ENCODE assay signal across 16 cellular contexts in genomic region chr10:128189176-128189575, GRCh38.
A peak's percentile ranks its signal among the peaks of the same experiment; 100 is the strongest.
DNase-seq lines count a peak whose midpoint lies in the region; ATAC-seq and TF ChIP-seq lines count a peak whose summit lies in the region.
"Had no signal": no experiment of that assay in that cellular context is flagged by ENCODE, and none has a peak within 500 bp of the region (broad histone marks: within the 10 kb centered on the region; RNA-seq: fewer than 3 reads in every experiment).

No MANE protein-coding gene starts in this region.

- no peak for TF ChIP-seq EP300 in esophagus muscularis mucosa (IDR thresholded peaks at IDR 0.05)

- no peak for TF ChIP-seq POLR2A in esophagus muscularis mucosa (IDR thresholded peaks at IDR 0.05; ENCODE audit: low read depth)

- intact Hi-C loops in esophagus muscularis mucosa (cut with DNase I): no loop called here
- intact Hi-C loops in left lung (cut with DNase I): no loop called here

- no peak for TF ChIP-seq CTCF in DND-41 (IDR thresholded peaks at IDR 0.05; ENCODE audit: borderline replicate concordance, extremely low read depth, low read length, poor library complexity, severe bottlenecking)
- TF ChIP-seq CTCF in esophagus muscularis mucosa (IDR thresholded peaks at IDR 0.05): no peak
- no peak for TF ChIP-seq CTCF in left lung (IDR thresholded peaks at IDR 0.05)

- peaks cover 40% of the 10 kb centered on the region for H3K79me2 ChIP-seq in DND-41 (ENCODE audit: insufficient read depth, low read length)

- DNase-seq in DND-41 (no peak), esophagus muscularis mucosa (ENCODE audit: extremely low spot score) (peak; percentile 70), left lung (no peak), mesenteric fat pad (ENCODE audit: low spot score) (no peak)
- DNase-seq: ACHN; BE2C; Calu3; CD4-positive, alpha-beta memory T cell; DMS53; GM23248; HFFc6; IMR-90 had no signal

- no peaks in the 10 kb centered on the region for H3K27me3 ChIP-seq in BLaER1 treated with 17β-estradiol and CSF1 and Interleukin-3, amounts not matched to agents 10 nM and 100 nM
- H3K27me3 ChIP-seq in DND-41 (ENCODE audit: insufficient read depth, low read length, poor library complexity) (no peaks in the 10 kb centered on the region), esophagus muscularis mucosa (peaks cover 0 to 34% (median 0%) of the 10 kb centered on the region in 4 donors), left lung (peaks cover 0 to 15% of the 10 kb centered on the region in 2 donors)
- H3K27me3 ChIP-seq: BE2C had no signal

- peak overlapping the region in 9 of 11 experiments; percentile 80 to 94 (median 91); a peak in 19 of 22 replicates for H3K4me2 ChIP-seq in BLaER1 treated with 17β-estradiol and CSF1 and Interleukin-3, amounts not matched to agents 10 nM and 100 nM
- H3K4me2 ChIP-seq in DND-41 (ENCODE audit: insufficient read depth, low read length): no peak overlapping the region

- no peak overlapping the region for H2AFZ ChIP-seq in DND-41 (ENCODE audit: low read depth, low read length)
- H2AFZ ChIP-seq: GM23248 had no signal

- H3K27ac ChIP-seq in BLaER1 treated with 17β-estradiol and CSF1 and Interleukin-3, amounts not matched to agents 10 nM and 100 nM: peak overlapping the region in 8 of 11 experiments; percentile 23 to 96 (median 84); a peak in 15 of 22 replicates
- H3K27ac ChIP-seq in DND-41 (ENCODE audit: low read length) (peak overlapping the region; percentile 84; the same call in 1 of the 2 replicates), esophagus muscularis mucosa (replicated peaks in 1 of 4) (no peak overlapping the region), left lung (no peak overlapping the region)
- H3K27ac ChIP-seq: GM23248 had no signal

- peak overlapping the region in 2 of 10 experiments; percentile 41 to 49; a peak in 1 of 20 replicates for H3K4me3 ChIP-seq in BLaER1 treated with 17β-estradiol and CSF1 and Interleukin-3, amounts not matched to agents 10 nM and 100 nM
- H3K4me3 ChIP-seq in DND-41 (ENCODE audit: low read depth in 1 of 2, low read length in 2 of 2): no peak overlapping the region
- H3K4me3 ChIP-seq in esophagus muscularis mucosa: no peak overlapping the region
- H3K4me3 ChIP-seq in left lung: no peak overlapping the region
- H3K4me3 ChIP-seq: GM23248, K562 had no signal

- 89% methylated on average over 4 of the region's 4 CpGs for WGBS in esophagus muscularis mucosa

- peaks cover 25 to 96% (median 89%) of the 10 kb centered on the region in 10 experiments for H3K4me1 ChIP-seq in BLaER1 treated with 17β-estradiol and CSF1 and Interleukin-3, amounts not matched to agents 10 nM and 100 nM
- H3K4me1 ChIP-seq in DND-41 (ENCODE audit: insufficient read depth, low read length) (peaks cover 51% of the 10 kb centered on the region), esophagus muscularis mucosa (no peaks in the 10 kb centered on the region), left lung (no peaks in the 10 kb centered on the region)
- H3K4me1 ChIP-seq: BE2C had no signal

- no peak for ATAC-seq in DND-41 (ENCODE audit: insufficient read depth, low read depth)
- no peak for ATAC-seq in left lung
- no peak for ATAC-seq in GM19455 (IDR thresholded peaks at IDR 0.05; ENCODE audit: unreplicated experiment)
- ATAC-seq: HCT116, K562 had no signal

- no peaks in the 10 kb centered on the region for H4K20me1 ChIP-seq in BLaER1 treated with 17β-estradiol and CSF1 and Interleukin-3, amounts not matched to agents 10 nM and 100 nM
- no peaks in the 10 kb centered on the region for H4K20me1 ChIP-seq in DND-41 (ENCODE audit: insufficient read depth, low read length)

- H3K36me3 ChIP-seq in BLaER1 treated with 17β-estradiol and CSF1 and Interleukin-3, amounts not matched to agents 10 nM and 100 nM: peaks cover 0 to 57% (median 23%) of the 10 kb centered on the region in 11 experiments; a peak in 15 of 22 replicates
- H3K36me3 ChIP-seq in DND-41 (ENCODE audit: insufficient read depth, low read length) (no peaks in the 10 kb centered on the region), esophagus muscularis mucosa (no peaks in the 10 kb centered on the region), left lung (no peaks in the 10 kb centered on the region)
- H3K36me3 ChIP-seq: BE2C had no signal

- H3K9me3 ChIP-seq in BLaER1 treated with 17β-estradiol and CSF1 and Interleukin-3, amounts not matched to agents 10 nM and 100 nM (replicated peaks in 1 of 11): peaks cover 6 to 30% (median 23%) of the 10 kb centered on the region in 11 experiments
- H3K9me3 ChIP-seq in DND-41 (ENCODE audit: insufficient read depth, low read length, severe bottlenecking) (no peaks in the 10 kb centered on the region), esophagus muscularis mucosa (no peaks in the 10 kb centered on the region), left lung (no peaks in the 10 kb centered on the region)
- H3K9me3 ChIP-seq: BE2C had no signal

- H3K9ac ChIP-seq in BLaER1 treated with 17β-estradiol and CSF1 and Interleukin-3, amounts not matched to agents 10 nM and 100 nM: peak overlapping the region in 4 of 11 experiments; percentile 71 to 82 (median 80); a peak in 7 of 22 replicates
- H3K9ac ChIP-seq in DND-41 (ENCODE audit: low read depth, low read length): no peak overlapping the region
- H3K9ac ChIP-seq: GM23248 had no signal

Comparison
In these comparisons a context has a peak if more than half of its experiments do, and no peak if none do; other contexts are left out.
1. H3K27ac ChIP-seq: peak in BLaER1 treated with 17β-estradiol and CSF1 and Interleukin-3, amounts not matched to agents 10 nM and 100 nM (8 of 11) and DND-41 (single experiment); none in esophagus muscularis mucosa (0 of 4) and left lung (0 of 2).